8 cellular contexts compared by ENCODE assay signal in the genomic region with DNA sequence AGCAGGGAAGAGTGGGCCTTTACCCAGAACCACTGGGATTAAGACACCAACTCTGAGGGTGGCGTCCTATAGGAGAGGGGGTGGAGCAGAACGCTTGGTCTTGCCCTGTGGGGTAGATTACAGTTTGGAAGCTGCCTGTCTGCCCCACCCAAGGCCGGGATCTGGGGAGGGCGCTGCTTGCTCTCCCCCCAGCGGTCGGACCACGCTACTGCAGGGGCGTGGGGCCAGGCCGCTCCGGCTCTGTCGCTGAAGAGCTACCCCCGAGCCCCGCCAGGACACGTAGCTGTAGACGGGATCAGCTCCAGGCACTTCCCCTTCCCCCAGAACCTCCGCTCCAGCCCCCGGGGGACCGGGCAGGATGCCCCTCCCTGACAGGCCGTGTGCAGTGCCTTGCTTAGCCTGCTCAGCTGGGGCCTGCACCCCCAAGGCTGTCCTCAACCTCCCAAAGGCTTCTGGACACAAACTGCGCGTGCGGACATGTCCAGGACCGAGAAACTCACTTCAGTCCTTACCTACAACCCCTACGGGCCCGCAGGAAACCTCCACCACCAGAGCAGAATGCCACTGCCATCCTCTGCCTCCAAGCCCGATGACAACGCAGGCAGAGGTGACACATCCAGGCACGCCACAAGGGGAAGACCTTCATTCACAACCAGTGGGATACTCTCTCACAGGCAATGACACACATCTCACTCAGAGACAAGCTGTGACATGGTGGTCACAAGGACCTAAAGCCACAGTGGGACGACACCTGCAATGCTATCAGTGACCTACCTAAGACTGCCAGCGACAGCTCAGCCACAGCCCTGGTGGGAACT. TPM values are rescaled to one million over a fixed set of nuclear protein-coding genes. Genes with fewer than 3 reads are reported as not detected.
DNase-seq lines count a peak whose midpoint lies in the region; ATAC-seq and TF ChIP-seq lines count a peak whose summit lies in the region.

No MANE protein-coding gene starts in this region.

- no peak overlapping the region for H3K4me3 ChIP-seq in DOHH2 (ENCODE audit: low read length)
- H3K4me3 ChIP-seq in OCI-LY1 (ENCODE audit: low read depth, low read length, poor library complexity, severe bottlenecking): no peak overlapping the region
- H3K4me3 ChIP-seq in mucosa of descending colon: peak overlapping the region; percentile 12
- H3K4me3 ChIP-seq in subcutaneous abdominal adipose tissue (ENCODE audit: low read depth in 1 of 5, low read length in 5 of 5): peak overlapping the region; percentile 93 to 100 (median 97)

- H4K20me1 ChIP-seq in DOHH2 (ENCODE audit: control insufficient read depth, insufficient read depth, low read depth, low read length): no peaks in the 10 kb centered on the region
- no peaks in the 10 kb centered on the region for H4K20me1 ChIP-seq in OCI-LY1 (ENCODE audit: insufficient read depth, low read length)

- H3K27ac ChIP-seq in DOHH2 (ENCODE audit: low read depth, low read length) (no peak overlapping the region), OCI-LY1 (ENCODE audit: low read depth, low read length, poor library complexity, severe bottlenecking) (no peak overlapping the region), epithelial cell of prostate (peak overlapping the region; percentile 98), subcutaneous abdominal adipose tissue (ENCODE audit: low read depth, low read length) (peak overlapping the region; percentile 100)

- TF ChIP-seq CTCF in DOHH2 (IDR thresholded peaks at IDR 0.05; ENCODE audit: low read depth, low read length, poor library complexity, severe bottlenecking): peak; percentile 98
- peak; percentile 92 for TF ChIP-seq CTCF in OCI-LY1 (IDR thresholded peaks at IDR 0.05; ENCODE audit: low read length)
- peak; percentile 100 for TF ChIP-seq CTCF in mucosa of descending colon (IDR thresholded peaks at IDR 0.05)

- H3K27me3 ChIP-seq in DOHH2 (ENCODE audit: control insufficient read depth, low read length): peaks cover 59% of the 10 kb centered on the region
- no peaks in the 10 kb centered on the region; the same call in none of the 2 replicates for H3K27me3 ChIP-seq in OCI-LY1 (ENCODE audit: insufficient read depth, low read length)
- no peaks in the 10 kb centered on the region for H3K27me3 ChIP-seq in subcutaneous abdominal adipose tissue (ENCODE audit: control insufficient read depth in 5 of 5, insufficient read depth in 4 of 5, low read length in 5 of 5)

- H3K79me2 ChIP-seq in DOHH2 (ENCODE audit: control insufficient read depth, low read length) (no peaks in the 10 kb centered on the region), OCI-LY1 (ENCODE audit: insufficient read depth, low read length) (no peaks in the 10 kb centered on the region)

- ATAC-seq in HG02885 (IDR thresholded peaks at IDR 0.05; ENCODE audit: poor library complexity, unreplicated experiment) (peak; percentile 34), mucosa of descending colon (peak; percentile 57), GM18505 (IDR thresholded peaks at IDR 0.05; ENCODE audit: unreplicated experiment) (no peak)

- H2AFZ ChIP-seq in OCI-LY1 (ENCODE audit: low read length): no peak overlapping the region

- H3K4me2 ChIP-seq in DOHH2 (ENCODE audit: low read length) (peak overlapping the region; percentile 31; the same call in 1 of the 2 replicates), OCI-LY1 (ENCODE audit: low read length) (no peak overlapping the region)

- H3K9me2 ChIP-seq in DOHH2 (replicated peaks; ENCODE audit: control insufficient read depth, low read length): no peaks in the 10 kb centered on the region
- no peaks in the 10 kb centered on the region for H3K9me2 ChIP-seq in OCI-LY1 (ENCODE audit: low read depth, low read length)

- intact Hi-C loops in mucosa of descending colon (cut with DNase I, micrococcal nuclease): loop anchor here (5.0 to 10.0 kb wide), 4 partner anchors 36 to 148 kb away; no protein-coding TSS in a partner anchor

- H3K36me3 ChIP-seq in DOHH2 (ENCODE audit: control insufficient read depth, low read length): no peaks in the 10 kb centered on the region
- H3K36me3 ChIP-seq in OCI-LY1 (ENCODE audit: insufficient read depth, low read length): no peaks in the 10 kb centered on the region
- H3K36me3 ChIP-seq in mucosa of descending colon (ENCODE audit: low read depth): no peaks in the 10 kb centered on the region
- H3K36me3 ChIP-seq in subcutaneous abdominal adipose tissue (ENCODE audit: control insufficient read depth in 5 of 5, insufficient read depth in 5 of 5, low read length in 5 of 5): peaks cover 0 to 16% (median 13%) of the 10 kb centered on the region in 5 donors

- H3K9me3 ChIP-seq in DOHH2 (ENCODE audit: control insufficient read depth, insufficient read depth, low read length) (no peaks in the 10 kb centered on the region), OCI-LY1 (ENCODE audit: low read length) (no peaks in the 10 kb centered on the region), mucosa of descending colon (no peaks in the 10 kb centered on the region), subcutaneous abdominal adipose tissue (ENCODE audit: control insufficient read depth in 5 of 5, low read length in 5 of 5) (no peaks in the 10 kb centered on the region)

- no peak overlapping the region for H3K9ac ChIP-seq in OCI-LY1 (ENCODE audit: low read length)
- peak overlapping the region; percentile 98 to 99 (median 99) for H3K9ac ChIP-seq in subcutaneous abdominal adipose tissue (ENCODE audit: low read length in 5 of 5)

- H3F3A ChIP-seq in DOHH2 (ENCODE audit: control insufficient read depth, insufficient read depth): no peaks in the 10 kb centered on the region
- no peaks in the 10 kb centered on the region for H3F3A ChIP-seq in OCI-LY1 (ENCODE audit: insufficient read depth, low read length)

- peaks cover 17% of the 10 kb centered on the region for H3K4me1 ChIP-seq in DOHH2 (ENCODE audit: control insufficient read depth, low read length)
- H3K4me1 ChIP-seq in OCI-LY1 (ENCODE audit: insufficient read depth, low read length, severe bottlenecking): peaks cover 42% of the 10 kb centered on the region
- peaks cover 68% of the 10 kb centered on the region for H3K4me1 ChIP-seq in mucosa of descending colon (ENCODE audit: low read depth)
- peaks cover 35 to 86% (median 78%) of the 10 kb centered on the region in 5 donors for H3K4me1 ChIP-seq in subcutaneous abdominal adipose tissue (ENCODE audit: control insufficient read depth in 5 of 5, insufficient read depth in 5 of 5, low read length in 5 of 5)

- no peak for TF ChIP-seq POLR2A in GM18505 (IDR thresholded peaks at IDR 0.05; ENCODE audit: borderline replicate concordance, extremely low read depth, insufficient read depth, insufficient read length)

- peak; percentile 75 for DNase-seq in activated T-cell treated with anti-CD3 and anti-CD28 coated beads for 48 hours (ENCODE audit: low read depth)
- DNase-seq in epithelial cell of prostate (ENCODE audit: low read depth, low spot score): no peak
- DNase-seq in mucosa of descending colon: peak; percentile 88 to 92 (median 89)

RNA-seq across cellular contexts. Expression of gene AHNAK, which starts 3.6 kb away (rescaled TPM):
- total RNA-seq in mucosa of descending colon: 1,000 to 10,000 TPM in 1 of 3 donors, 100 to 1,000 TPM in 2; 473 to 1,283 (median 535) TPM

RNA-seq across cellular contexts. Expression of gene EEF1G, which starts 30.7 kb away (rescaled TPM):
- 1,000 to 10,000 TPM; 1,059 to 1,365 (median 1,164) TPM for total RNA-seq in mucosa of descending colon

RNA-seq across cellular contexts. Expression of gene TUT1, which starts 48.4 kb away (rescaled TPM):
- total RNA-seq in mucosa of descending colon: 10 to 100 TPM; 11.9 to 19.8 (median 13.3) TPM

RNA-seq across cellular contexts. Expression of gene MTA2, which starts 58.7 kb away (rescaled TPM):
- total RNA-seq in mucosa of descending colon: 10 to 100 TPM; 70.7 to 92.1 (median 89.6) TPM

Comparison
In these comparisons a context has a peak if more than half of its experiments do, and no peak if none do; other contexts are left out.
1. H3K27ac ChIP-seq: peak in epithelial cell of prostate (single experiment) and subcutaneous abdominal adipose tissue (single experiment); none in DOHH2 (single experiment) and OCI-LY1 (single experiment).
2. H3K4me3 ChIP-seq: peak in mucosa of descending colon (single experiment) and subcutaneous abdominal adipose tissue (5 of 5); none in DOHH2 (single experiment) and OCI-LY1 (single experiment).
3. Peak in every context shown above with its lines, with median percentiles within 50 percentile points of each other: CTCF ChIP-seq.